Comparison of ENCODE assay signal across 17 cellular contexts in the genomic region with DNA sequence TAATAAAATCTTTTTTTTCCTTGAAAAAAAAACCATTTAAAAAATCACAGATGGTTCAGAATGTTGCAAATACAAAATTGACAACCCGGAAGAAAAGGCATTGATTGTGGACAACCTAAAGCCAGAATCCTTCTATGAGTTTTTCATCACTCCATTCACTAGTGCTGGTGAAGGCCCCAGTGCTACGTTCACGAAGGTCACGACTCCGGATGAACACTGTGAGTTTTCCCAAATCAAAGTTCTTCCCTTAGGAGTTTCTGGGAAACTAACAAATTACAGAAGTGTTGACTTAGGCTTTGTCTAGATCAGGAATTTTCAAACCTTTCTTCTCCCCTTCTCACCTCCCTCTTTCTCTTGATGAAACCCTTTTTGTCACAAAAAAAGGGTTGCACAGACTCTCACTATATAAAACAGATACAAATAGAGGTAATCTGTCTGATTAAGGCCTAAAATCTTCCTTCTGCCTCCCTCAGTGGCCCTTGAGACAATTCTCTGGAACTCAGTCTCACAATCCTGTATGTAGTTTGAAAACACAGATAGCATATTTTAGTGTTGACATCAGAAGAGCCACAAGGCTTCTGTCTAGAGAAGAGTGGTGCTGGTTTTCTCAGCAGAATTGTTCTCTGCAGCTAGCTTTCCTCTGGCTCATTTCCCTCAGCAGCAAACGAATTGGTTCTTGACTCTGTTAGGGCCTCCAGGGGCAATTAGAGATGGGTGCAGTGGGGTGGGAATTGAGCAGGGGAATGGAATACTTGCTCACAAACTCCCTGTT.
DNase-seq lines count a peak whose midpoint lies in the region; ATAC-seq and TF ChIP-seq lines count a peak whose summit lies in the region.
"Had no signal": no experiment of that assay in that cellular context is flagged by ENCODE, and none has a peak within 500 bp of the region (broad histone marks: within the 10 kb centered on the region; RNA-seq: fewer than 3 reads in every experiment).

No MANE protein-coding gene starts in this region.

- H3K9me3 ChIP-seq in adipocyte (ENCODE audit: control insufficient read depth, low read length): no peaks in the 10 kb centered on the region
- no peaks in the 10 kb centered on the region for H3K9me3 ChIP-seq in CD8-positive, alpha-beta memory T cell (ENCODE audit: low read length)

- no peaks in the 10 kb centered on the region for H3K36me3 Mint-ChIP-seq in CD8-positive, alpha-beta memory T cell
- H3K36me3 Mint-ChIP-seq: stimulated activated memory B cell treated with anti-CD40 and anti-IgM and Interleukin-4, amounts not matched to agents 10 μg/mL and 1 μg/mL and 100 μg/mL, for 72 hours had no signal

- H3K4me1 ChIP-seq in adipocyte (ENCODE audit: control insufficient read depth, insufficient read depth, low read length): peaks cover 71% of the 10 kb centered on the region
- no peaks in the 10 kb centered on the region for H3K4me1 ChIP-seq in CD8-positive, alpha-beta memory T cell (ENCODE audit: insufficient read depth, low read length)
- H3K4me1 ChIP-seq: BLaER1 treated with 17β-estradiol and CSF1 and Interleukin-3, amounts not matched to agents 10 nM and 100 nM had no signal

- H3K4me3 Mint-ChIP-seq in CD8-positive, alpha-beta memory T cell: no peak overlapping the region
- H3K4me3 Mint-ChIP-seq: activated T-cell treated with anti-CD3 and anti-CD28 coated beads, Interleukin-2, amount 50 U/mL, for 4 hours; stimulated activated memory B cell treated with anti-CD40 and anti-IgM and Interleukin-4, amounts not matched to agents 10 μg/mL and 1 μg/mL and 100 μg/mL, for 72 hours had no signal

- H3K9ac ChIP-seq in adipocyte (ENCODE audit: low read length): peak overlapping the region; percentile 72
- H3K9ac ChIP-seq: BLaER1 treated with 17β-estradiol and CSF1 and Interleukin-3, amounts not matched to agents 10 nM and 100 nM; KMS-11 had no signal

- ATAC-seq in GM18868 (IDR thresholded peaks at IDR 0.05; ENCODE audit: unreplicated experiment) (no peak), GM21390 (IDR thresholded peaks at IDR 0.05; ENCODE audit: unreplicated experiment) (no peak)
- ATAC-seq: activated CD4-positive, CD25-positive, alpha-beta regulatory T cell treated with anti-CD3 and anti-CD28 coated beads, Interleukin-2, amount 50 U/mL, for 24 hours; activated T-cell treated with anti-CD3 and anti-CD28 coated beads, Interleukin-2, amount 50 U/mL, for 4 hours; left lobe of liver; stimulated activated memory B cell treated with anti-CD40 and anti-IgM and Interleukin-4, amounts not matched to agents 10 μg/mL and 1 μg/mL and 100 μg/mL, for 72 hours had no signal

- H3K4me3 ChIP-seq in adipocyte (ENCODE audit: low read length): peak overlapping the region; percentile 12
- no peak overlapping the region for H3K4me3 ChIP-seq in CD8-positive, alpha-beta memory T cell (ENCODE audit: low read length)
- H3K4me3 ChIP-seq: BLaER1 treated with 17β-estradiol and CSF1 and Interleukin-3, amounts not matched to agents 10 nM and 100 nM had no signal

- POLR2A ChIA-PET in CD8-positive, alpha-beta memory T cell (lab: Charles Lee): no interaction called here

- H3K27me3 ChIP-seq in adipocyte (replicated peaks; ENCODE audit: control insufficient read depth, insufficient read depth, low read length): no peaks in the 10 kb centered on the region
- no peaks in the 10 kb centered on the region for H3K27me3 ChIP-seq in CD8-positive, alpha-beta memory T cell (ENCODE audit: insufficient read depth, low read length, poor library complexity, severe bottlenecking)
- H3K27me3 ChIP-seq: BLaER1 treated with 17β-estradiol and CSF1 and Interleukin-3, amounts not matched to agents 10 nM and 100 nM had no signal

- H3K4me1 Mint-ChIP-seq in CD8-positive, alpha-beta memory T cell: no peaks in the 10 kb centered on the region
- H3K4me1 Mint-ChIP-seq: stimulated activated memory B cell treated with anti-CD40 and anti-IgM and Interleukin-4, amounts not matched to agents 10 μg/mL and 1 μg/mL and 100 μg/mL, for 72 hours had no signal

- no peak overlapping the region for H3K27ac ChIP-seq in CD8-positive, alpha-beta memory T cell (ENCODE audit: low read depth, low read length)
- H3K27ac ChIP-seq: BLaER1 treated with 17β-estradiol and CSF1 and Interleukin-3, amounts not matched to agents 10 nM and 100 nM; KMS-11 had no signal

- in situ Hi-C loops in GM13977 (cut with MboI; ENCODE audit: low pct_unique_long_range_greater_than_20kb, low sequenced_read_pairs, unreplicated experiment): no loop called here

- no peak for TF ChIP-seq CTCF in GM13977 (IDR thresholded peaks at IDR 0.05; ENCODE audit: extremely low read depth, insufficient read depth, missing control alignments)

- peaks cover 16 to 45% of the 10 kb centered on the region in 2 donors for H3K27me3 Mint-ChIP-seq in CD8-positive, alpha-beta memory T cell

- CTCF ChIA-PET in CD8-positive, alpha-beta memory T cell (lab: Charles Lee): interaction anchor here (3.6 kb wide), 1 partner anchor 483 kb away, joined by 25 read pairs; no protein-coding TSS in a partner anchor

- H3K9me3 Mint-ChIP-seq in CD8-positive, alpha-beta memory T cell: no peaks in the 10 kb centered on the region
- H3K9me3 Mint-ChIP-seq: activated T-cell treated with anti-CD3 and anti-CD28 coated beads, Interleukin-2, amount 50 U/mL, for 4 hours; stimulated activated memory B cell treated with anti-CD40 and anti-IgM and Interleukin-4, amounts not matched to agents 10 μg/mL and 1 μg/mL and 100 μg/mL, for 72 hours had no signal

- H3K27ac Mint-ChIP-seq in CD8-positive, alpha-beta memory T cell: no peak overlapping the region
- H3K27ac Mint-ChIP-seq: stimulated activated memory B cell treated with anti-CD40 and anti-IgM and Interleukin-4, amounts not matched to agents 10 μg/mL and 1 μg/mL and 100 μg/mL, for 72 hours had no signal

- DNase-seq in EL: peak; percentile 82
- peak; percentile 83 for DNase-seq in adipocyte (ENCODE audit: low read depth)
- peak; percentile 16 for DNase-seq in glomerular visceral epithelial cell (ENCODE audit: extremely low spot score)
- peak; percentile 25 for DNase-seq in renal cortical epithelial cell (ENCODE audit: low read depth)
- no peak for DNase-seq in GM13977 (ENCODE audit: low spot score)
- DNase-seq in CD8-positive, alpha-beta memory T cell: no peak
- DNase-seq: activated T-cell treated with anti-CD3 and anti-CD28 coated beads, Interleukin-2, amount 50 U/mL, for 4 hours; NCI-H1930; NK-92 treated with Interleukin-12 subunit alpha and Interleukin-12 subunit beta, amount 100 ng/mL, for 24 hours; nucleus accumbens had no signal

- peaks cover 88% of the 10 kb centered on the region for H3K36me3 ChIP-seq in adipocyte (ENCODE audit: control insufficient read depth, insufficient read depth, low read length, severe bottlenecking)
- H3K36me3 ChIP-seq in CD8-positive, alpha-beta memory T cell (ENCODE audit: insufficient read depth, low read length): no peaks in the 10 kb centered on the region
- H3K36me3 ChIP-seq: BLaER1 treated with 17β-estradiol and CSF1 and Interleukin-3, amounts not matched to agents 10 nM and 100 nM had no signal

Comparison
In these comparisons a context has a peak if more than half of its experiments do, and no peak if none do; other contexts are left out.
1. DNase-seq: peak in EL (single experiment), adipocyte (single experiment), glomerular visceral epithelial cell (single experiment) and renal cortical epithelial cell (single experiment); none in GM13977 (single experiment) and CD8-positive, alpha-beta memory T cell (0 of 5).